8 cellular contexts compared by ENCODE assay signal in genomic region chr13:45464687-45465453, GRCh38. TPM values are rescaled to one million over a fixed set of nuclear protein-coding genes. Genes with fewer than 3 reads are reported as not detected.
DNase-seq lines count a peak whose midpoint lies in the region; ATAC-seq and TF ChIP-seq lines count a peak whose summit lies in the region.

TSS of gene COG3 (plus strand) at chr13:45464939. CDS start at chr13:45465037, 98 bp downstream.

- H3K27me3 ChIP-seq in upper lobe of right lung = no peaks in the 10 kb centered on the region

- H3K36me3 Mint-ChIP-seq in T-helper 17 cell (ENCODE audit: low read depth) = no peaks in the 10 kb centered on the region

- H3K27ac Mint-ChIP-seq in T-helper 17 cell = peak within 1 kb of the TSS; percentile 93

- peak; percentile 83 for TF ChIP-seq POLR2A in GM15510 (IDR thresholded peaks at IDR 0.05; ENCODE audit: borderline replicate concordance, extremely low read depth, insufficient read length)

- peak within 1 kb of the TSS; percentile 94 for H3K27ac ChIP-seq in upper lobe of right lung

- DNase-seq in NCI-H1694 treated with DMSO at 0.1 percent for 48 hours (lab: John Stamatoyannopoulos, UW) = peak; percentile 96
- DNase-seq in T-helper 17 cell = peak; percentile 90 to 95 (median 94)
- DNase-seq in amygdala (lab: John Stamatoyannopoulos, UW) = peak; percentile 60 to 98 (median 89)
- peak; percentile 96 for DNase-seq in left cardiac atrium
- peak; percentile 97 for DNase-seq in posterior vena cava (ENCODE audit: low spot score)
- peak; percentile 97 for DNase-seq in upper lobe of right lung

- H3K4me1 Mint-ChIP-seq in T-helper 17 cell = peaks cover 36% of the 10 kb centered on the region

- H3K36me3 ChIP-seq in upper lobe of right lung = no peaks in the 10 kb centered on the region

- no peaks in the 10 kb centered on the region for H3K9me3 ChIP-seq in T-helper 17 cell (ENCODE audit: control insufficient read depth, low read length, poor library complexity, severe bottlenecking)
- no peaks in the 10 kb centered on the region for H3K9me3 ChIP-seq in upper lobe of right lung

- peak; percentile 95 for ATAC-seq in HG02885 (IDR thresholded peaks at IDR 0.05; ENCODE audit: poor library complexity, unreplicated experiment)
- ATAC-seq in T-helper 17 cell = peak; percentile 96
- ATAC-seq in left cardiac atrium = peak; percentile 99
- ATAC-seq in upper lobe of right lung = peak; percentile 99

- intact Hi-C loops in left cardiac atrium (cut with DNase I) = loop anchor here in 1 of 2 donors (5.0 kb wide), 2 partner anchors 48 to 93 kb away; partner anchors contain the start of gene SLC25A30
- intact Hi-C loops in posterior vena cava (cut with DNase I) = loop anchor here in 1 of 2 donors (10.0 kb wide), 1 partner anchor 90 kb away; no protein-coding TSS in a partner anchor
- intact Hi-C loops in upper lobe of right lung (cut with DNase I) = no loop called here

- peak within 1 kb of the TSS; percentile 92 for H3K4me3 ChIP-seq in upper lobe of right lung

- TF ChIP-seq CTCF in upper lobe of right lung (IDR thresholded peaks at IDR 0.05) = no peak

- H3K4me1 ChIP-seq in upper lobe of right lung = peaks cover 33% of the 10 kb centered on the region

- H3K4me3 Mint-ChIP-seq in T-helper 17 cell = peak within 1 kb of the TSS; percentile 93

- no peaks in the 10 kb centered on the region for H3K27me3 Mint-ChIP-seq in T-helper 17 cell

RNA-seq across cellular contexts. Expression of gene COG3, which starts in this region (rescaled TPM):
- 10 to 100 TPM; 42.5 to 50.8 TPM for total RNA-seq in T-helper 17 cell
- 10 to 100 TPM; 11.7 to 18.6 TPM for total RNA-seq in left cardiac atrium
- 10 to 100 TPM; 21.7 to 27.9 TPM for total RNA-seq in posterior vena cava
- total RNA-seq in upper lobe of right lung = 26.4 TPM

Comparison
In these comparisons a context has a peak if more than half of its experiments do, and no peak if none do; other contexts are left out.
1. Peak in every context shown above with its lines: DNase-seq, ATAC-seq, H3K4me3 ChIP-seq and H3K27ac ChIP-seq.